Comparison of ENCODE assay signal across 8 cellular contexts in genomic region chr17:42679001-42679491, GRCh38. TPM values are rescaled to one million over a fixed set of nuclear protein-coding genes. Genes with fewer than 3 reads are reported as not detected.
DNase-seq lines count a peak whose midpoint lies in the region; ATAC-seq, FAIRE-seq and TF ChIP-seq lines count a peak whose summit lies in the region.

No MANE protein-coding gene starts in this region.

- H3K4me1 ChIP-seq in mammary epithelial cell (ENCODE audit: insufficient read depth, low read length): peaks cover 55% of the 10 kb centered on the region
- peaks cover 0 to 50% (median 9%) of the 10 kb centered on the region in 4 donors for H3K4me1 ChIP-seq in right lobe of liver

- no peak for FAIRE-seq in RCC 7860 (lab: Jason Lieb, UNC)

- H3K9ac ChIP-seq in mammary epithelial cell (ENCODE audit: insufficient read depth, low read length): no peak overlapping the region

- TF ChIP-seq RAD21 in Ishikawa (IDR thresholded peaks at IDR 0.05; ENCODE audit: low read depth): no peak

- no peaks in the 10 kb centered on the region for H4K20me1 ChIP-seq in mammary epithelial cell (ENCODE audit: insufficient read depth, low read length)

- H3K27me3 ChIP-seq in mammary epithelial cell (ENCODE audit: insufficient read depth, low read length) (no peaks in the 10 kb centered on the region), right lobe of liver (peaks cover 0 to 5% of the 10 kb centered on the region in 2 donors)

- H3K36me3 ChIP-seq in mammary epithelial cell (ENCODE audit: insufficient read depth, low read length): no peaks in the 10 kb centered on the region
- no peaks in the 10 kb centered on the region for H3K36me3 ChIP-seq in right lobe of liver

- 57% methylated on average over 1 of the region's 16 CpGs for WGBS in mammary epithelial cell (ENCODE audit: low coverage, missing lambda C conversion rate)
- WGBS in right lobe of liver (ENCODE audit: insufficient coverage, low coverage, low lambda C conversion rate, missing lambda C conversion rate): 9% methylated on average over 8 of the region's 16 CpGs

- TF ChIP-seq EP300 in Ishikawa (IDR thresholded peaks at IDR 0.05; ENCODE audit: borderline replicate concordance): no peak

- TF ChIP-seq POLR2A in right lobe of liver (IDR thresholded peaks at IDR 0.05): no peak

- no peak for ATAC-seq in right lobe of liver
- ATAC-seq in GM21367 (IDR thresholded peaks at IDR 0.05; ENCODE audit: unreplicated experiment): no peak
- ATAC-seq in HG03045 (IDR thresholded peaks at IDR 0.05; ENCODE audit: unreplicated experiment): no peak

- dilution Hi-C loops in mammary epithelial cell (cut with HindIII; ENCODE audit: low sequenced_read_pairs): no loop called here

- peak overlapping the region; percentile 94 for H2AFZ ChIP-seq in mammary epithelial cell (ENCODE audit: low read depth, low read length)

- H3K9me3 ChIP-seq in mammary epithelial cell (replicated peaks; ENCODE audit: insufficient read depth, low read length) (no peaks in the 10 kb centered on the region), right lobe of liver (no peaks in the 10 kb centered on the region)

- no TSS peak for BruUV-seq in mammary epithelial cell (replicated peaks; lab: Mats Ljungman, UMichigan)

- H3K4me3 ChIP-seq in mammary epithelial cell (replicated peaks in 1 of 3; ENCODE audit: insufficient read depth in 1 of 3, low read depth in 2 of 3, low read length in 3 of 3) (peak overlapping the region in 2 of 3 experiments; percentile 34 to 41), right lobe of liver (peak overlapping the region; percentile 14 to 73 (median 62))

- peak overlapping the region; percentile 94 for H3K4me2 ChIP-seq in mammary epithelial cell (ENCODE audit: insufficient read depth, low read depth, low read length)

- H3K79me2 ChIP-seq in mammary epithelial cell (ENCODE audit: insufficient read depth, low read length): peaks cover 22% of the 10 kb centered on the region

- DNase-seq in DMS 273 treated with DMSO at 0.1 percent for 48 hours (lab: John Stamatoyannopoulos, UW): peak; percentile 85
- peak; percentile 69 for DNase-seq in RCC 7860 (ENCODE audit: low spot score)
- DNase-seq in mammary epithelial cell: peak; percentile 48
- DNase-seq in right lobe of liver: no peak
- peak in 10 of 49 donors; percentile 13 to 76 (median 38) for DNase-seq in substantia nigra (lab: John Stamatoyannopoulos, UW)

- TF ChIP-seq CTCF in mammary epithelial cell (conservative IDR thresholded peaks at IDR 0.05 in 1 of 2, IDR thresholded peaks at IDR 0.05 in 1 of 2; ENCODE audit: extremely low read depth in 1 of 2, insufficient read depth in 1 of 2, low read depth in 1 of 2, low read length in 2 of 2): peak in 1 of 2 donors; percentile 1
- no peak for TF ChIP-seq CTCF in right lobe of liver (IDR thresholded peaks at IDR 0.05)

- CTCF ChIA-PET in mammary epithelial cell (lab: Charles Lee; ENCODE audit: low non-redundant PET): interaction anchor here (0.8 kb wide), 1 partner anchor 70 kb away, joined by 3 read pairs; no protein-coding TSS in a partner anchor

- intact Hi-C loops in mammary epithelial cell (cut with micrococcal nuclease): loop anchor here (1.0 kb wide), 3 partner anchors 61 to 101 kb away; partner anchors contain the start of genes RETREG3 and TUBG1
- intact Hi-C loops in right lobe of liver (cut with DNase I): no loop called here

- H3K27ac ChIP-seq in mammary epithelial cell (ENCODE audit: insufficient read depth, low read depth, low read length) (peak overlapping the region; percentile 20), right lobe of liver (peak overlapping the region; percentile 85 to 90 (median 87)), substantia nigra (ENCODE audit: low read depth, low read length, poor library complexity, severe bottlenecking) (peak overlapping the region; percentile 96)

- in situ Hi-C loops in mammary epithelial cell (cut with MboI; ENCODE audit: low sequenced_read_pairs in 2 of 2): no loop called here

TF ChIP-seq in Ishikawa, 13 proteins besides CTCF, POLR2A, EP300 and RAD21:
- no peak for TF ChIP-seq TAF1 (IDR thresholded peaks at IDR 0.05; ENCODE audit: low read depth)
- no peak for TF ChIP-seq CREB1 (IDR thresholded peaks at IDR 0.05; ENCODE audit: low read depth)
- no peak for TF ChIP-seq MAX (IDR thresholded peaks at IDR 0.05)
- no peak for TF ChIP-seq TEAD4 (IDR thresholded peaks at IDR 0.05)
- no peak for TF ChIP-seq EGR1 (IDR thresholded peaks at IDR 0.05)
- peak; percentile 84 for TF ChIP-seq YY1 (IDR thresholded peaks at IDR 0.05; ENCODE audit: low read depth)
- no peak; the same call in 1 of the 2 replicates for TF ChIP-seq NFIC (IDR thresholded peaks at IDR 0.05)
- no peak for TF ChIP-seq TCF12 (IDR thresholded peaks at IDR 0.05; ENCODE audit: low read depth)
- no peak for TF ChIP-seq CEBPB (IDR thresholded peaks at IDR 0.05)
- TF ChIP-seq ZBTB7A (IDR thresholded peaks at IDR 0.05; ENCODE audit: low read depth): 0 out of 2 replicates have a peak, but pooled peaks have one; percentile 20

RNA-seq across cellular contexts. Expression of gene PLEKHH3, which starts 2.3 kb away (rescaled TPM):
- total RNA-seq in mammary epithelial cell (10 to 100 TPM; 22.1 to 22.7 TPM), right lobe of liver (10 to 100 TPM in 5 of 6 experiments, 1 to 10 TPM in 1; 8.1 to 23.7 (median 11.2) TPM)
- 5.8 TPM for polyA plus RNA-seq in mammary epithelial cell
- polyA minus RNA-seq in mammary epithelial cell: 1.9 TPM

RNA-seq across cellular contexts. Expression of gene CCR10, which starts 2.6 kb away (rescaled TPM):
- total RNA-seq in mammary epithelial cell: under 1 TPM in 1 of 2 donors, not detected in 1; 0.21 TPM
- polyA plus RNA-seq in mammary epithelial cell: 0.14 TPM
- not detected for polyA minus RNA-seq in mammary epithelial cell
- under 1 TPM in 3 of 6 experiments, not detected in 3; 0.21 to 0.34 (median 0.31) TPM for total RNA-seq in right lobe of liver

RNA-seq across cellular contexts. Expression of gene CNTNAP1, which starts 3.3 kb away (rescaled TPM):
- total RNA-seq in mammary epithelial cell (1 to 10 TPM in 1 of 2 donors, under 1 TPM in 1; 0.50 to 4.5 TPM), right lobe of liver (1 to 10 TPM in 1 of 6 experiments, under 1 TPM in 5; 0.42 to 1.8 (median 0.56) TPM)
- 2.3 TPM for polyA plus RNA-seq in mammary epithelial cell
- 4.4 TPM for polyA minus RNA-seq in mammary epithelial cell

RNA-seq across cellular contexts. Expression of gene TUBG2, which starts 20.0 kb away (rescaled TPM):
- total RNA-seq in mammary epithelial cell (10 to 100 TPM; 12.3 to 34.8 TPM), right lobe of liver (10 to 100 TPM in 1 of 6 experiments, 1 to 10 TPM in 5; 6.8 to 10.7 (median 7.5) TPM)
- polyA plus RNA-seq in mammary epithelial cell: 24.6 TPM
- 23.5 TPM for polyA minus RNA-seq in mammary epithelial cell

Comparison
In these comparisons a context has a peak if more than half of its experiments do, and no peak if none do; other contexts are left out.
1. DNase-seq: peak in DMS 273 treated with DMSO at 0.1 percent for 48 hours (single experiment), RCC 7860 (single experiment) and mammary epithelial cell (single experiment); none in right lobe of liver (0 of 3).
2. H3K27ac ChIP-seq: peak in every context shown above with its lines; median percentile 96 in substantia nigra; 87 in right lobe of liver; 20 in mammary epithelial cell.